In genomic region chr1:228935855-228936727, GRCh38 we compare ENCODE assay signal across 13 cellular contexts.
A peak's percentile ranks its signal among the peaks of the same experiment; 100 is the strongest.
DNase-seq lines count a peak whose midpoint lies in the region; ATAC-seq and TF ChIP-seq lines count a peak whose summit lies in the region.
"Had no signal": no experiment of that assay in that cellular context is flagged by ENCODE, and none has a peak within 500 bp of the region (broad histone marks: within the 10 kb centered on the region; RNA-seq: fewer than 3 reads in every experiment).

No MANE protein-coding gene starts in this region.

- H3K9me3 ChIP-seq in T-helper 17 cell (ENCODE audit: control insufficient read depth, low read length, poor library complexity, severe bottlenecking), result no peaks in the 10 kb centered on the region
- H3K9me3 ChIP-seq in right lobe of liver, result no peaks in the 10 kb centered on the region
- H3K9me3 ChIP-seq in right atrium auricular region, result no peaks in the 10 kb centered on the region
- H3K9me3 ChIP-seq: prostate gland, tibial artery had no signal

- H3K27me3 Mint-ChIP-seq in T-helper 17 cell, result peaks cover 5% of the 10 kb centered on the region

- H3K4me3 ChIP-seq in right lobe of liver (no peak overlapping the region), right atrium auricular region (no peak overlapping the region)
- H3K4me3 ChIP-seq: prostate gland, tibial artery had no signal

- intact Hi-C loops in right lobe of liver (cut with DNase I) (no loop called here), cardiac septum (cut with DNase I) (no loop called here)

- H3K4me1 Mint-ChIP-seq in T-helper 17 cell, result peaks cover 14% of the 10 kb centered on the region

- DNase-seq in Ammon's horn (ENCODE audit: low spot score) (peak; percentile 28), KBM-7 (peak; percentile 28), T-helper 17 cell (no peak), right lobe of liver (no peak), right atrium auricular region (ENCODE audit: low spot score) (no peak), cardiac septum (ENCODE audit: low spot score) (no peak), kidney glomerular epithelial cell (lab: John Stamatoyannopoulos, UW) (no peak), C1 segment of cervical spinal cord (lab: John Stamatoyannopoulos, UW) (no peak)
- DNase-seq: cerebellar nuclear complex, NCI-H187, NCI-H69, tibial artery had no signal

- H3K36me3 ChIP-seq in right lobe of liver, result no peaks in the 10 kb centered on the region
- H3K36me3 ChIP-seq in right atrium auricular region, result no peaks in the 10 kb centered on the region
- H3K36me3 ChIP-seq: prostate gland, tibial artery had no signal

- no peaks in the 10 kb centered on the region for H3K36me3 Mint-ChIP-seq in T-helper 17 cell (ENCODE audit: low read depth)

- in situ Hi-C loops in KBM-7 (cut with MboI; ENCODE audit: low pct_unique_long_range_greater_than_20kb, low sequenced_read_pairs), result no loop called here

- H3K27ac Mint-ChIP-seq in T-helper 17 cell, result peak overlapping the region; percentile 45

- H3K4me1 ChIP-seq in right lobe of liver (peaks cover 0 to 42% (median 19%) of the 10 kb centered on the region in 4 donors), right atrium auricular region (peaks cover 0 to 25% of the 10 kb centered on the region in 2 donors)
- H3K4me1 ChIP-seq: prostate gland had no signal

- TF ChIP-seq CTCF in right lobe of liver (IDR thresholded peaks at IDR 0.05) (no peak), right atrium auricular region (IDR thresholded peaks at IDR 0.05) (no peak)

- no peak overlapping the region for H3K4me3 Mint-ChIP-seq in T-helper 17 cell

- H3K27me3 ChIP-seq in right lobe of liver (no peaks in the 10 kb centered on the region), right atrium auricular region (no peaks in the 10 kb centered on the region)
- H3K27me3 ChIP-seq: tibial artery had no signal

- WGBS in right lobe of liver (ENCODE audit: insufficient coverage, low coverage, low lambda C conversion rate, missing lambda C conversion rate), result 58% methylated on average over 12 of the region's 15 CpGs

- H3K27ac ChIP-seq in right lobe of liver (peak overlapping the region in 2 of 3 donors; percentile 21 to 56), right atrium auricular region (no peak overlapping the region)
- H3K27ac ChIP-seq: prostate gland, tibial artery had no signal

- ATAC-seq in T-helper 17 cell (no peak), right lobe of liver (peak in 1 of 4 donors; percentile 13)

- no peak for TF ChIP-seq POLR2A in right lobe of liver (IDR thresholded peaks at IDR 0.05)

Comparison
In these comparisons a context has a peak if more than half of its experiments do, and no peak if none do; other contexts are left out.
1. DNase-seq: peak in Ammon's horn (single experiment) and KBM-7 (single experiment); none in T-helper 17 cell (0 of 3), right lobe of liver (0 of 3), right atrium auricular region (single experiment), cardiac septum (single experiment), kidney glomerular epithelial cell (single experiment) and C1 segment of cervical spinal cord (0 of 14).
2. H3K27ac ChIP-seq: peak in right lobe of liver (2 of 3); none in right atrium auricular region (0 of 2).